ENCODE assay signal across 18 cellular contexts in genomic region chr12:129145381-129145780, GRCh38.
"Had no signal": no experiment of that assay in that cellular context is flagged by ENCODE, and none has a peak within 500 bp of the region (broad histone marks: within the 10 kb centered on the region; RNA-seq: fewer than 3 reads in every experiment).

No MANE protein-coding gene starts in this region.

- H3K27ac ChIP-seq: body of pancreas, coronary artery, heart right ventricle, pancreas, thyroid gland had no signal

- H3K36me3 ChIP-seq: heart right ventricle, pancreas, thyroid gland had no signal

- DNase-seq: activated CD4-positive, alpha-beta T cell treated with anti-CD3 and anti-CD28 coated beads for 48 hours; activated CD8-positive, alpha-beta memory T cell treated with anti-CD3 and anti-CD28 coated beads, Interleukin-2, amount 50 U/mL, for 4 hours; activated CD8-positive, alpha-beta T cell treated with anti-CD3 and anti-CD28 coated beads for 36 hours; activated gamma-delta T cell; activated T-cell treated with anti-CD3 and anti-CD28 coated beads, Interleukin-2, amount 50 U/mL, for 48 hours; amniotic stem cell; central memory CD4-positive, alpha-beta T cell; effector memory CD4-positive, alpha-beta T cell; heart right ventricle; naive thymus-derived CD4-positive, alpha-beta T cell; pancreas; stimulated activated CD4-positive, alpha-beta T cell treated with anti-CD3 and anti-CD28 coated beads, Interleukin-2, amount 100 ng/mL, for 48 hours; T-helper 2 cell; thyroid gland had no signal

- H3K9me3 ChIP-seq: body of pancreas, heart right ventricle, mucosa of descending colon, pancreas, thyroid gland had no signal

- H3K4me3 ChIP-seq: body of pancreas, coronary artery, heart right ventricle, lung, mucosa of descending colon, pancreas, thyroid gland had no signal

- H3K4me1 ChIP-seq: body of pancreas, heart right ventricle, pancreas, thyroid gland had no signal

- H3K27me3 ChIP-seq: body of pancreas, thyroid gland had no signal
